8 cellular contexts compared by ENCODE assay signal in genomic region chr10:117442944-117443676, GRCh38.
DNase-seq lines count a peak whose midpoint lies in the region; ATAC-seq and TF ChIP-seq lines count a peak whose summit lies in the region.

No MANE protein-coding gene starts in this region.

- H3K9me3 Mint-ChIP-seq in activated T-helper 2 cell treated with anti-CD3 and anti-CD28 coated beads, Interferon-gamma antibody, Interleukin-2, Interleukin-4, amounts not matched to agents 10 μg/mL and 5 μg/mL and 100 μg/mL, durations not matched to agents 14 hours and 24 hours and 36 hours, result peaks cover 30% of the 10 kb centered on the region

- H4K8ac ChIP-seq in neuronal stem cell (ENCODE audit: low read depth, low read length), result no peak overlapping the region

- TF ChIP-seq CTCF in PC-3 (conservative IDR thresholded peaks at IDR 0.05; ENCODE audit: low read depth, low read length) (peak; percentile 76), fibroblast of villous mesenchyme (IDR thresholded peaks at IDR 0.05; ENCODE audit: insufficient read depth, low read depth, low read length) (peak; percentile 93)

- H3K4me3 ChIP-seq in PC-3 (ENCODE audit: low read length), result no peak overlapping the region
- no peak overlapping the region for H3K4me3 ChIP-seq in fibroblast of villous mesenchyme (ENCODE audit: low read depth, low read length)
- H3K4me3 ChIP-seq in neuronal stem cell (ENCODE audit: low read length in 2 of 2), result no peak overlapping the region

- no peak overlapping the region for H4K91ac ChIP-seq in neuronal stem cell (ENCODE audit: low read depth, low read length, poor library complexity)

- BruUV-seq in PC-3 (replicated peaks; lab: Mats Ljungman, UMichigan), result no TSS peak

- CTCF ChIA-PET in PC-3 (lab: Charles Lee), result interaction anchor here (0.6 to 2.5 kb wide), 8 partner anchors 9 to 1016 kb away, joined by 3 to 17 read pairs (median 4); no protein-coding TSS in a partner anchor

- H2AFZ ChIP-seq in PC-3 (ENCODE audit: low read length) (peak overlapping the region; percentile 59; the same call in 1 of the 2 replicates), neuronal stem cell (ENCODE audit: low read length) (peak overlapping the region; percentile 56)

- H3F3A ChIP-seq in PC-3 (ENCODE audit: low read length, unreplicated experiment), result no peaks in the 10 kb centered on the region

- H3K4me3 Mint-ChIP-seq in activated T-helper 2 cell treated with anti-CD3 and anti-CD28 coated beads, Interferon-gamma antibody, Interleukin-2, Interleukin-4, amounts not matched to agents 10 μg/mL and 5 μg/mL and 100 μg/mL, durations not matched to agents 14 hours and 24 hours and 36 hours (ENCODE audit: low read depth), result no peak overlapping the region

- H3K9ac ChIP-seq in PC-3 (ENCODE audit: low read length), result no peak overlapping the region
- no peak overlapping the region for H3K9ac ChIP-seq in neuronal stem cell (ENCODE audit: low read depth, low read length, poor library complexity)

- H3K9me3 ChIP-seq in PC-3 (ENCODE audit: low read length) (0 out of 2 replicates have a peak, but pooled peaks cover 5% of the 10 kb centered on the region), neuronal stem cell (replicated peaks in 1 of 2; ENCODE audit: control insufficient read depth in 2 of 2, insufficient read depth in 1 of 2, low read depth in 1 of 2, low read length in 2 of 2) (peaks cover 0 to 3% of the 10 kb centered on the region in 2 donors)

- H2BK120ac ChIP-seq in neuronal stem cell (ENCODE audit: low read depth, low read length), result no peak overlapping the region

- H3K4me1 Mint-ChIP-seq in activated T-helper 2 cell treated with anti-CD3 and anti-CD28 coated beads, Interferon-gamma antibody, Interleukin-2, Interleukin-4, amounts not matched to agents 10 μg/mL and 5 μg/mL and 100 μg/mL, durations not matched to agents 14 hours and 24 hours and 36 hours (ENCODE audit: low read depth), result no peaks in the 10 kb centered on the region

- no peak overlapping the region for H2AK5ac ChIP-seq in neuronal stem cell (ENCODE audit: low read depth, low read length)

- H3K18ac ChIP-seq in neuronal stem cell (ENCODE audit: low read length), result no peak overlapping the region

- H3K27me3 Mint-ChIP-seq in activated T-helper 2 cell treated with anti-CD3 and anti-CD28 coated beads, Interferon-gamma antibody, Interleukin-2, Interleukin-4, amounts not matched to agents 10 μg/mL and 5 μg/mL and 100 μg/mL, durations not matched to agents 14 hours and 24 hours and 36 hours (ENCODE audit: low read depth), result no peaks in the 10 kb centered on the region

- no peaks in the 10 kb centered on the region for H3K36me3 Mint-ChIP-seq in activated T-helper 2 cell treated with anti-CD3 and anti-CD28 coated beads, Interferon-gamma antibody, Interleukin-2, Interleukin-4, amounts not matched to agents 10 μg/mL and 5 μg/mL and 100 μg/mL, durations not matched to agents 14 hours and 24 hours and 36 hours (ENCODE audit: low read depth)

- H2BK12ac ChIP-seq in neuronal stem cell (ENCODE audit: low read length), result no peak overlapping the region

- no peaks in the 10 kb centered on the region for H4K20me1 ChIP-seq in PC-3 (ENCODE audit: low read length)

- DNase-seq in AG08396 (ENCODE audit: low spot score), result peak; percentile 58
- DNase-seq in PC-3, result peak; percentile 59
- peak; percentile 12 for DNase-seq in activated T-helper 2 cell treated with anti-CD3 and anti-CD28 coated beads, Interferon-gamma antibody, Interleukin-2, Interleukin-4, amounts not matched to agents 10 μg/mL and 5 μg/mL and 100 μg/mL, durations not matched to agents 14 hours and 24 hours and 36 hours (ENCODE audit: low spot score)
- peak; percentile 89 for DNase-seq in fibroblast of villous mesenchyme (ENCODE audit: low read depth)
- peak; percentile 57 for DNase-seq in neuronal stem cell (ENCODE audit: low spot score)
- DNase-seq in substantia nigra (lab: John Stamatoyannopoulos, UW), result peak in 40 of 49 donors; percentile 2 to 78 (median 44)

- H3K36me3 ChIP-seq in PC-3 (ENCODE audit: low read depth, low read length), result no peaks in the 10 kb centered on the region; the same call in 1 of the 2 replicates
- H3K36me3 ChIP-seq in neuronal stem cell (replicated peaks in 1 of 2; ENCODE audit: control insufficient read depth in 2 of 2, insufficient read depth in 2 of 2, low read length in 2 of 2), result no peaks in the 10 kb centered on the region

- H3K27ac ChIP-seq in PC-3 (ENCODE audit: low read length) (no peak overlapping the region), neuronal stem cell (replicated peaks; ENCODE audit: low read length) (no peak overlapping the region), substantia nigra (ENCODE audit: low read depth, low read length, poor library complexity, severe bottlenecking) (no peak overlapping the region)

- H3K4me1 ChIP-seq in PC-3 (ENCODE audit: insufficient read depth, low read length) (peaks cover 13% of the 10 kb centered on the region), neuronal stem cell (ENCODE audit: control insufficient read depth in 2 of 2, insufficient read depth in 1 of 2, low read depth in 1 of 2, low read length in 2 of 2) (no peaks in the 10 kb centered on the region)

- no peaks in the 10 kb centered on the region for H3K9me2 ChIP-seq in PC-3 (replicated peaks; ENCODE audit: low read length)

- no peaks in the 10 kb centered on the region for H3K27me3 ChIP-seq in PC-3 (ENCODE audit: low read length)
- H3K27me3 ChIP-seq in neuronal stem cell (ENCODE audit: control insufficient read depth in 3 of 3, insufficient read depth in 3 of 3, low read depth in 1 of 3, low read length in 3 of 3), result no peaks in the 10 kb centered on the region

- no peak overlapping the region for H3K23ac ChIP-seq in neuronal stem cell (ENCODE audit: low read depth, low read length, poor library complexity)

- H3K79me1 ChIP-seq in neuronal stem cell (ENCODE audit: low read depth, low read length), result no peaks in the 10 kb centered on the region

- POLR2A ChIA-PET in PC-3 (lab: Charles Lee; ENCODE audit: unreplicated experiment), result interaction anchor here (0.6 kb wide), 1 partner anchor 13 kb away, joined by 3 read pairs; no protein-coding TSS in a partner anchor

- no peak overlapping the region for H3K27ac Mint-ChIP-seq in activated T-helper 2 cell treated with anti-CD3 and anti-CD28 coated beads, Interferon-gamma antibody, Interleukin-2, Interleukin-4, amounts not matched to agents 10 μg/mL and 5 μg/mL and 100 μg/mL, durations not matched to agents 14 hours and 24 hours and 36 hours

- intact Hi-C loops in PC-3 (cut with micrococcal nuclease), result loop anchor here (1.0 kb wide), 1 partner anchor 35 kb away; no protein-coding TSS in a partner anchor
- intact Hi-C loops in activated T-helper 2 cell treated with anti-CD3 and anti-CD28 coated beads, Interferon-gamma antibody, Interleukin-2, Interleukin-4, amounts not matched to agents 10 μg/mL and 5 μg/mL and 100 μg/mL, durations not matched to agents 14 hours and 24 hours and 36 hours (cut with micrococcal nuclease), result no loop called here

- no peaks in the 10 kb centered on the region for H3K79me2 ChIP-seq in PC-3 (ENCODE audit: low read length)

- H3K4me2 ChIP-seq in PC-3 (ENCODE audit: low read length) (peak overlapping the region; percentile 41; the same call in 1 of the 2 replicates), neuronal stem cell (ENCODE audit: insufficient read depth, low read length, poor library complexity, severe bottlenecking) (no peak overlapping the region)

- peak; percentile 75 for ATAC-seq in GM18873 (IDR thresholded peaks at IDR 0.05; ENCODE audit: low FRiP score, unreplicated experiment)
- peak; percentile 89 for ATAC-seq in HG03354 (IDR thresholded peaks at IDR 0.05; ENCODE audit: poor library complexity, severe bottlenecking, unreplicated experiment)
- peak; percentile 75 for ATAC-seq in PC-3

- no peak overlapping the region for H3K14ac ChIP-seq in neuronal stem cell (ENCODE audit: low read length)

- no peak overlapping the region for H2BK5ac ChIP-seq in neuronal stem cell (ENCODE audit: low read length)

- H2BK15ac ChIP-seq in neuronal stem cell (ENCODE audit: low read length), result no peak overlapping the region

- H3K4ac ChIP-seq in neuronal stem cell (ENCODE audit: low read length), result no peak overlapping the region

- no CpG with 5 or more reads among the region's 15 CpGs for WGBS in neuronal stem cell (ENCODE audit: extremely low coverage in 2 of 2, insufficient read length in 2 of 2, insufficient replicate concordance in 1 of 2), 2 donors

Comparison
In these comparisons a context has a peak if more than half of its experiments do, and no peak if none do; other contexts are left out.
1. DNase-seq: peak in every context shown above with its lines; median percentile 89 in fibroblast of villous mesenchyme; 59 in PC-3; 58 in AG08396; 57 in neuronal stem cell; 44 in substantia nigra; 12 in activated T-helper 2 cell treated with anti-CD3 and anti-CD28 coated beads, Interferon-gamma antibody, Interleukin-2, Interleukin-4, amounts not matched to agents 10 μg/mL and 5 μg/mL and 100 μg/mL, durations not matched to agents 14 hours and 24 hours and 36 hours.